1 cellular context compared by ENCODE assay signal in genomic region chr14:103089386-103090335, GRCh38.
TF ChIP-seq lines count a peak whose summit lies in the region.

No MANE protein-coding gene starts in this region.

TF ChIP-seq in H1, 55 proteins besides CTCF, POLR2A, EP300 and RAD21:
- TF ChIP-seq RNF2 (IDR thresholded peaks at IDR 0.05; ENCODE audit: borderline replicate concordance, low read depth, low read length, missing control alignments, poor library complexity, severe bottlenecking) (no peak), SP4 (IDR thresholded peaks at IDR 0.05; ENCODE audit: low read length) (no peak), ZNF274 (IDR thresholded peaks at IDR 0.05; ENCODE audit: borderline replicate concordance, extremely low read depth, low read length) (no peak), MAX (IDR thresholded peaks at IDR 0.05) (no peak), TBP (IDR thresholded peaks at IDR 0.05; ENCODE audit: low read depth, low read length) (no peak), GABPA (IDR thresholded peaks at IDR 0.05; ENCODE audit: borderline replicate concordance, insufficient read depth, low read length) (no peak), TAF1 (IDR thresholded peaks at IDR 0.05; ENCODE audit: low read depth, low read length) (no peak), BCL11A (IDR thresholded peaks at IDR 0.05; ENCODE audit: low read depth in 2 of 2, low read length in 2 of 2) (no peak), SIX5 (IDR thresholded peaks at IDR 0.05; ENCODE audit: low read depth, low read length) (no peak), NRF1 (IDR thresholded peaks at IDR 0.05; ENCODE audit: low read depth, low read length) (no peak), CTBP2 (IDR thresholded peaks at IDR 0.05; ENCODE audit: borderline replicate concordance, insufficient read depth, insufficient read length, low read length) (no peak), KDM5A (IDR thresholded peaks at IDR 0.05; ENCODE audit: low read length) (no peak), MAFK (IDR thresholded peaks at IDR 0.05; ENCODE audit: low read depth, low read length) (no peak), KDM4A (IDR thresholded peaks at IDR 0.05; ENCODE audit: low read depth, low read length, severe bottlenecking) (no peak)
